In the genomic region with DNA sequence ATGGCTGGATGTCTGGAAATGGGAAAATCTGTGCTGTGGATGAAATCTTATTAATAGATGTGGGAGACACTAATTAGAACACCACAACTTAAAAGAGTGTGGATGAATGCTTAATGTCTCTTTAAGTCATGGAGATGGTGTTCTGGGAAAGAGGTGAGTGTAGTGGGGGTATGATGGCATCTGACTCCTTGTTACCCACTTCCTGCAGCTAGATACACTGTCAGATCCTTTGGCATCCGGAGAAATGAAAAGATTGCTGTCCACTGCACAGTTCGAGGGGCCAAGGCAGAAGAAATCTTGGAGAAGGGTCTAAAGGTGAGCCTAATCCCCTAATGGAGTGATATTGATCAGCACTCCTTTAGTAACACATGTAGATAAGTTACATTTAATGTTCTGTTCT, we compare ENCODE assay signal across 9 cellular contexts. TPM values are rescaled to one million over a fixed set of nuclear protein-coding genes. Genes with fewer than 3 reads are reported as not detected.
DNase-seq lines count a peak whose midpoint lies in the region; ATAC-seq lines count a peak whose summit lies in the region.
"Had no signal": no experiment of that assay in that cellular context is flagged by ENCODE, and none has a peak within 500 bp of the region (broad histone marks: within the 10 kb centered on the region; RNA-seq: fewer than 3 reads in every experiment).

No MANE protein-coding gene starts in this region.

- no peaks in the 10 kb centered on the region for H3K9me3 Mint-ChIP-seq in T-helper 1 cell treated with Interleukin-12 subunit alpha and Interleukin-12 subunit beta and Interleukin-4 antibody, amounts not matched to agents 30 μg/mL and 1 μg/mL, for 36 hours

- peaks cover 16% of the 10 kb centered on the region for H3K4me1 ChIP-seq in SJCRH30

- peaks cover 58% of the 10 kb centered on the region for H3K4me1 Mint-ChIP-seq in T-helper 1 cell treated with Interleukin-12 subunit alpha and Interleukin-12 subunit beta and Interleukin-4 antibody, amounts not matched to agents 30 μg/mL and 1 μg/mL, for 36 hours (ENCODE audit: low read depth)

- peak overlapping the region; percentile 90 for H3K4me3 ChIP-seq in SJCRH30
- peak overlapping the region; percentile 97 for H3K4me3 ChIP-seq in skeletal muscle cell (ENCODE audit: low read depth, low read length)

- H3K27ac ChIP-seq in SJCRH30 (no peak overlapping the region; the same call in 1 of the 2 replicates), epithelial cell of prostate (peak overlapping the region; percentile 81), caudate nucleus (ENCODE audit: low read depth, low read length) (no peak overlapping the region)

- ATAC-seq in HG03108 (IDR thresholded peaks at IDR 0.05; ENCODE audit: unreplicated experiment) (no peak), HG03571 (IDR thresholded peaks at IDR 0.05; ENCODE audit: unreplicated experiment) (no peak)

- H3K36me3 ChIP-seq in SJCRH30, result peaks cover 64% of the 10 kb centered on the region

- no peak for DNase-seq in T-helper 1 cell
- DNase-seq in SJCRH30, result no peak
- DNase-seq in epithelial cell of prostate (ENCODE audit: low read depth, low spot score), result no peak
- DNase-seq in skeletal muscle cell (ENCODE audit: low read depth), result no peak
- DNase-seq in caudate nucleus (lab: John Stamatoyannopoulos, UW), result no peak
- DNase-seq: stimulated activated CD4-positive, alpha-beta T cell treated with anti-CD3 and anti-CD28 coated beads, Interleukin-4, amount 100 ng/mL, for 24 hours had no signal

- H3K27me3 ChIP-seq in SJCRH30, result no peaks in the 10 kb centered on the region

- peaks cover 58% of the 10 kb centered on the region for H3K36me3 Mint-ChIP-seq in T-helper 1 cell treated with Interleukin-12 subunit alpha and Interleukin-12 subunit beta and Interleukin-4 antibody, amounts not matched to agents 30 μg/mL and 1 μg/mL, for 36 hours (ENCODE audit: low read depth)

- peak overlapping the region; percentile 95 for H3K4me3 Mint-ChIP-seq in T-helper 1 cell treated with Interleukin-12 subunit alpha and Interleukin-12 subunit beta and Interleukin-4 antibody, amounts not matched to agents 30 μg/mL and 1 μg/mL, for 36 hours

- H3K27ac Mint-ChIP-seq in T-helper 1 cell treated with Interleukin-12 subunit alpha and Interleukin-12 subunit beta and Interleukin-4 antibody, amounts not matched to agents 30 μg/mL and 1 μg/mL, for 36 hours, result peak overlapping the region; percentile 71

- no peaks in the 10 kb centered on the region for H3K27me3 Mint-ChIP-seq in T-helper 1 cell treated with Interleukin-12 subunit alpha and Interleukin-12 subunit beta and Interleukin-4 antibody, amounts not matched to agents 30 μg/mL and 1 μg/mL, for 36 hours (ENCODE audit: low read depth)

- H3K9me3 ChIP-seq in SJCRH30 (replicated peaks), result no peaks in the 10 kb centered on the region

RNA-seq across cellular contexts. Expression of a gene that starts 2.0 kb away (rescaled TPM):
- 3,637 and 3,779 TPM in 2 replicates for total RNA-seq in SJCRH30 (2014; rRNA removed; shearing (Covaris generic))

RNA-seq across cellular contexts. Expression of a gene that starts 49.7 kb away (rescaled TPM):
- total RNA-seq in SJCRH30 (2014; rRNA removed; shearing (Covaris generic)), result 62.4 and 65.9 TPM in 2 replicates
